In genomic region chr14:75487155-75487671, GRCh38 we compare ENCODE assay signal across 10 cellular contexts. TPM values are rescaled to one million over a fixed set of nuclear protein-coding genes. Genes with fewer than 3 reads are reported as not detected.
DNase-seq lines count a peak whose midpoint lies in the region; ATAC-seq lines count a peak whose summit lies in the region.
"Had no signal": no experiment of that assay in that cellular context is flagged by ENCODE, and none has a peak within 500 bp of the region (broad histone marks: within the 10 kb centered on the region; RNA-seq: fewer than 3 reads in every experiment).

No MANE protein-coding gene starts in this region.

- no peaks in the 10 kb centered on the region for H3K9me3 Mint-ChIP-seq in activated T-helper 2 cell treated with anti-CD3 and anti-CD28 coated beads, Interferon-gamma antibody, Interleukin-2, Interleukin-4, amounts not matched to agents 10 μg/mL and 5 μg/mL and 100 μg/mL, durations not matched to agents 14 hours and 24 hours and 36 hours

- no peaks in the 10 kb centered on the region for H3K36me3 Mint-ChIP-seq in activated T-helper 2 cell treated with anti-CD3 and anti-CD28 coated beads, Interferon-gamma antibody, Interleukin-2, Interleukin-4, amounts not matched to agents 10 μg/mL and 5 μg/mL and 100 μg/mL, durations not matched to agents 14 hours and 24 hours and 36 hours (ENCODE audit: low read depth)

- H3K4me3 Mint-ChIP-seq in activated T-helper 2 cell treated with anti-CD3 and anti-CD28 coated beads, Interferon-gamma antibody, Interleukin-2, Interleukin-4, amounts not matched to agents 10 μg/mL and 5 μg/mL and 100 μg/mL, durations not matched to agents 14 hours and 24 hours and 36 hours (ENCODE audit: low read depth) = no peak overlapping the region

- DNase-seq in DMS53 (lab: John Stamatoyannopoulos, UW) (peak; percentile 74), amygdala (lab: John Stamatoyannopoulos, UW) (no peak), DMS 273 treated with DMSO at 0.1 percent for 48 hours (lab: John Stamatoyannopoulos, UW) (no peak), left lobe of liver (ENCODE audit: low spot score) (no peak)
- DNase-seq in activated T-helper 2 cell treated with anti-CD3 and anti-CD28 coated beads, Interferon-gamma antibody, Interleukin-2, Interleukin-4, amounts not matched to agents 10 μg/mL and 5 μg/mL and 100 μg/mL, durations not matched to agents 14 hours and 24 hours and 36 hours (ENCODE audit: low spot score) = peak; percentile 25
- DNase-seq: NCI-H1436, testis had no signal

- intact Hi-C loops in activated T-helper 2 cell treated with anti-CD3 and anti-CD28 coated beads, Interferon-gamma antibody, Interleukin-2, Interleukin-4, amounts not matched to agents 10 μg/mL and 5 μg/mL and 100 μg/mL, durations not matched to agents 14 hours and 24 hours and 36 hours (cut with micrococcal nuclease) = loop anchor here (1.0 to 5.0 kb wide), 3 partner anchors 35 to 180 kb away; partner anchors contain the start of gene BATF

- no peaks in the 10 kb centered on the region for H3K27me3 Mint-ChIP-seq in activated T-helper 2 cell treated with anti-CD3 and anti-CD28 coated beads, Interferon-gamma antibody, Interleukin-2, Interleukin-4, amounts not matched to agents 10 μg/mL and 5 μg/mL and 100 μg/mL, durations not matched to agents 14 hours and 24 hours and 36 hours (ENCODE audit: low read depth)

- peak; percentile 87 for ATAC-seq in GM19351 (IDR thresholded peaks at IDR 0.05; ENCODE audit: unreplicated experiment)
- ATAC-seq in HG03342 (IDR thresholded peaks at IDR 0.05; ENCODE audit: unreplicated experiment) = peak; percentile 55
- ATAC-seq in HG03571 (IDR thresholded peaks at IDR 0.05; ENCODE audit: unreplicated experiment) = no peak
- ATAC-seq in left lobe of liver = no peak

- peaks cover 38% of the 10 kb centered on the region for H3K4me1 Mint-ChIP-seq in activated T-helper 2 cell treated with anti-CD3 and anti-CD28 coated beads, Interferon-gamma antibody, Interleukin-2, Interleukin-4, amounts not matched to agents 10 μg/mL and 5 μg/mL and 100 μg/mL, durations not matched to agents 14 hours and 24 hours and 36 hours (ENCODE audit: low read depth)

- H3K27ac Mint-ChIP-seq in activated T-helper 2 cell treated with anti-CD3 and anti-CD28 coated beads, Interferon-gamma antibody, Interleukin-2, Interleukin-4, amounts not matched to agents 10 μg/mL and 5 μg/mL and 100 μg/mL, durations not matched to agents 14 hours and 24 hours and 36 hours = no peak overlapping the region

RNA-seq across cellular contexts. Expression of gene BATF, which starts 35.1 kb away (rescaled TPM):
- 152 and 154 TPM in 2 replicates for total RNA-seq in activated T-helper 2 cell treated with anti-CD3 and anti-CD28 coated beads, Interferon-gamma antibody, Interleukin-2, Interleukin-4, amounts not matched to agents 10 μg/mL and 5 μg/mL and 100 μg/mL, durations not matched to agents 14 hours and 24 hours and 36 hours
- 1.4 TPM for total RNA-seq in left lobe of liver

RNA-seq across cellular contexts. Expression of gene JDP2, which starts 59.4 kb away (rescaled TPM):
- total RNA-seq in activated T-helper 2 cell treated with anti-CD3 and anti-CD28 coated beads, Interferon-gamma antibody, Interleukin-2, Interleukin-4, amounts not matched to agents 10 μg/mL and 5 μg/mL and 100 μg/mL, durations not matched to agents 14 hours and 24 hours and 36 hours = 1.1 and 1.4 TPM in 2 replicates
- 12.8 TPM for total RNA-seq in left lobe of liver

Comparison
In these comparisons a context has a peak if more than half of its experiments do, and no peak if none do; other contexts are left out.
1. DNase-seq: peak in DMS53 (single experiment) and activated T-helper 2 cell treated with anti-CD3 and anti-CD28 coated beads, Interferon-gamma antibody, Interleukin-2, Interleukin-4, amounts not matched to agents 10 μg/mL and 5 μg/mL and 100 μg/mL, durations not matched to agents 14 hours and 24 hours and 36 hours (single experiment); none in amygdala (0 of 56), DMS 273 treated with DMSO at 0.1 percent for 48 hours (single experiment) and left lobe of liver (single experiment).
2. ATAC-seq: peak in GM19351 (single experiment) and HG03342 (single experiment); none in HG03571 (single experiment) and left lobe of liver (single experiment).
3. RNA of gene BATF, which starts 35.1 kb away (total RNA-seq): 152 to 154 TPM in activated T-helper 2 cell treated with anti-CD3 and anti-CD28 coated beads, Interferon-gamma antibody, Interleukin-2, Interleukin-4, amounts not matched to agents 10 μg/mL and 5 μg/mL and 100 μg/mL, durations not matched to agents 14 hours and 24 hours and 36 hours; 1.4 TPM in left lobe of liver (single experiment); every median in the first group is over 10 times any median in the second.